In the genomic region with DNA sequence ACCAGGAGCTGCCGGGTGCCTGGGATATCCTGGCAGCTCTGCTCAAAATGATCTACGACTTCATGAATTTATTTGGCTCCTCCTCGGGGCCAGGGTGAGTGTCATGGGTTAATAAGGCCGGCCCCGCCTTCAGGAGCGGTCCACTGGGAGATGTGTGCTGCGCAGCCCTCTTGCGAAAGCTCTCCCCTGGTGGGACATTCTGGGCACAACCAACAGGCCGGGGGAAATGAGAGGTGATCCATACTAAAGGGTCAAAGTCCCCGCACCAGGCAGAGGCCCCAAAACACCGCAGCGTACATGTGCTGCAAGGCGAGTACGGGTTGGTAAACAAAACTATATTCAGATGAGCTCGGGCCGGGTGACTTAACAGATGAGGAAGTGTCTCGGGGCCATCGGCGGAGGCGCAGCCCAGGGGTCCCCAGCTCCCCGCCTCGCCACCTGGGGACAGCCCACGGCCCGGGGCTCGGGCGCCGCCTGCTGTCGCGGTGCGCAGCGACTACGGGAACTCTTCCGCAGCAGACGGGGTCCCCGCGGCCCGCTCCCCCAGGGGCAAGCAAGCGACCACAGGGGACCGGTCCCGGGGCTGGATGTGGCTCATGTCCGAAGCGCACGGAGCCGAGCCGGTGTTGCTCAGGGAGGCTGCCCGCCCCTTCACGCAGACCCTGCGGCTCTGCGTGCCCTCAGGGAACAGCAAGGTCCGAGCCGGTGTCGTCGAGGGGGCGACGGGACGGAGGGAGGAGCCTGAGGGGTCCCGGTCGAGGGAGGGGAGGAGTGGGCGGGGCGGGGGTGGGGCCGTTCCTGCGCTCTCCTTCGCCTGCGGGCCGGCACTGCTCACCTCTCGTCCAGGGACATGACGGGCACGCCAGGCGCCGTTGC, we compare ENCODE assay signal across 8 cellular contexts. TPM values are rescaled to one million over a fixed set of nuclear protein-coding genes. Genes with fewer than 3 reads are reported as not detected.
DNase-seq lines count a peak whose midpoint lies in the region; ATAC-seq and TF ChIP-seq lines count a peak whose summit lies in the region.

A gene with protein sequence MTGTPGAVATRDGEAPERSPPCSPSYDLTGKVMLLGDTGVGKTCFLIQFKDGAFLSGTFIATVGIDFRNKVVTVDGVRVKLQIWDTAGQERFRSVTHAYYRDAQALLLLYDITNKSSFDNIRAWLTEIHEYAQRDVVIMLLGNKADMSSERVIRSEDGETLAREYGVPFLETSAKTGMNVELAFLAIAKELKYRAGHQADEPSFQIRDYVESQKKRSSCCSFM (plus strand): TSS at position 834 of the 876 bp plus-strand sequence. CDS start 17 bp downstream, at position 851.

- H3K4me1 Mint-ChIP-seq in activated naive CD4-positive, alpha-beta T cell treated with anti-CD3 and anti-CD28 coated beads, Interleukin-2, amount 10 ng/mL, durations not matched to agents 7 days and 5 days, result peaks cover 58% of the 10 kb centered on the region

- no peak for DNase-seq in A673 (ENCODE audit: low spot score)
- DNase-seq in NOMO-1 (lab: John Stamatoyannopoulos, UW; ENCODE audit: unreplicated experiment in 2 of 2), result peak; percentile 97 to 99
- peak; percentile 66 for DNase-seq in activated naive CD4-positive, alpha-beta T cell treated with anti-CD3 and anti-CD28 coated beads, Interleukin-2, amount 10 ng/mL, durations not matched to agents 7 days and 5 days
- DNase-seq in stimulated activated CD8-positive, alpha-beta memory T cell treated with anti-CD3 and anti-CD28 coated beads, Interleukin-12 subunit alpha, Interleukin-12 subunit beta, amount 100 ng/mL, for 4 hours (ENCODE audit: low read depth), result peak; percentile 38
- DNase-seq in HCEC 1CT, result no peak

- intact Hi-C loops in A673 (cut with micrococcal nuclease; ENCODE audit: unreplicated experiment), result loop anchor here (1.0 kb wide), 1 partner anchor 79 kb away; no protein-coding TSS in a partner anchor

- peaks cover 6% of the 10 kb centered on the region for H3K27me3 Mint-ChIP-seq in activated naive CD4-positive, alpha-beta T cell treated with anti-CD3 and anti-CD28 coated beads, Interleukin-2, amount 10 ng/mL, durations not matched to agents 7 days and 5 days

- peaks cover 63% of the 10 kb centered on the region for H3K27me3 ChIP-seq in A673 (replicated peaks; ENCODE audit: insufficient read depth, low read depth, low read length, poor library complexity)
- H3K27me3 ChIP-seq in iPS-15b (ENCODE audit: control insufficient read depth, insufficient read depth, low read length), result peaks cover 7% of the 10 kb centered on the region

- peak within 1 kb of the TSS; percentile 92 for H3K4me3 Mint-ChIP-seq in activated naive CD4-positive, alpha-beta T cell treated with anti-CD3 and anti-CD28 coated beads, Interleukin-2, amount 10 ng/mL, durations not matched to agents 7 days and 5 days

- peak within 1 kb of the TSS; percentile 96 for H3K27ac Mint-ChIP-seq in activated naive CD4-positive, alpha-beta T cell treated with anti-CD3 and anti-CD28 coated beads, Interleukin-2, amount 10 ng/mL, durations not matched to agents 7 days and 5 days

- POLR2A ChIA-PET in A673 (lab: Charles Lee; ENCODE audit: low non-redundant PET), result interaction anchor here (0.6 kb wide), 1 partner anchor 170 kb away, joined by 3 read pairs; no protein-coding TSS in a partner anchor

- peaks cover 9% of the 10 kb centered on the region for H3K36me3 Mint-ChIP-seq in activated naive CD4-positive, alpha-beta T cell treated with anti-CD3 and anti-CD28 coated beads, Interleukin-2, amount 10 ng/mL, durations not matched to agents 7 days and 5 days

- H3K4me1 ChIP-seq in A673 (ENCODE audit: insufficient read depth, low read length, poor library complexity, severe bottlenecking) (peaks cover 16% of the 10 kb centered on the region), iPS-15b (ENCODE audit: control insufficient read depth, insufficient read depth, low read length) (peaks cover 6% of the 10 kb centered on the region)

- H3K4me3 ChIP-seq in A673 (ENCODE audit: low read depth, low read length, poor library complexity, severe bottlenecking) (peak within 1 kb of the TSS; percentile 30), iPS-15b (ENCODE audit: low read depth, low read length) (peak within 1 kb of the TSS; percentile 75)

- no peak within 1 kb of the TSS for H3K27ac ChIP-seq in A673 (ENCODE audit: low read depth, low read length, poor library complexity, severe bottlenecking)

- ATAC-seq in GM18909 (IDR thresholded peaks at IDR 0.05; ENCODE audit: poor library complexity, unreplicated experiment), result peak; percentile 40
- no peak for ATAC-seq in HG02884 (IDR thresholded peaks at IDR 0.05; ENCODE audit: unreplicated experiment)

- H3K9me3 Mint-ChIP-seq in activated naive CD4-positive, alpha-beta T cell treated with anti-CD3 and anti-CD28 coated beads, Interleukin-2, amount 10 ng/mL, durations not matched to agents 7 days and 5 days, result no peaks in the 10 kb centered on the region

- CTCF ChIA-PET in A673 (lab: Charles Lee), result interaction anchor here (0.5 to 2.9 kb wide), 9 partner anchors 9 to 303 kb away, joined by 3 to 19 read pairs (median 4); a partner anchor contains a TSS
- CTCF ChIA-PET in activated naive CD4-positive, alpha-beta T cell treated with anti-CD3 and anti-CD28 coated beads, Interleukin-2, amount 10 ng/mL, durations not matched to agents 7 days and 5 days (lab: Charles Lee), result interaction anchor here (0.6 to 5.5 kb wide), 37 partner anchors 10 to 358 kb away, joined by 3 to 240 read pairs (median 5); a partner anchor contains a TSS

- H3K36me3 ChIP-seq in A673 (ENCODE audit: insufficient read depth, low read length, poor library complexity, severe bottlenecking) (no peaks in the 10 kb centered on the region), iPS-15b (ENCODE audit: control insufficient read depth, insufficient read depth, low read length) (no peaks in the 10 kb centered on the region)

- TF ChIP-seq CTCF in A673 (conservative IDR thresholded peaks at IDR 0.05; ENCODE audit: low read depth, low read length), result peak; percentile 59

- H3K9me3 ChIP-seq in A673 (ENCODE audit: low read depth, low read length, poor library complexity, severe bottlenecking) (no peaks in the 10 kb centered on the region), iPS-15b (ENCODE audit: control insufficient read depth, insufficient read depth, low read length) (no peaks in the 10 kb centered on the region)

- no TSS peak for BruUV-seq in A673 (replicated peaks; lab: Mats Ljungman, UMichigan)

- no peak within 1 kb of the TSS for H3K9ac ChIP-seq in iPS-15b (ENCODE audit: low read depth, low read length)

RNA-seq across cellular contexts. Expression of the gene that starts here (rescaled TPM):
- not detected in 2 replicates for total RNA-seq in A673 (2021)

Comparison
In these comparisons a context has a peak if more than half of its experiments do, and no peak if none do; other contexts are left out.
1. DNase-seq: peak in NOMO-1 (2 of 2), activated naive CD4-positive, alpha-beta T cell treated with anti-CD3 and anti-CD28 coated beads, Interleukin-2, amount 10 ng/mL, durations not matched to agents 7 days and 5 days (single experiment) and stimulated activated CD8-positive, alpha-beta memory T cell treated with anti-CD3 and anti-CD28 coated beads, Interleukin-12 subunit alpha, Interleukin-12 subunit beta, amount 100 ng/mL, for 4 hours (single experiment); none in A673 (single experiment) and HCEC 1CT (single experiment).